ENCODE assay signal across 8 cellular contexts in genomic region chr1:239386453-239387303, GRCh38. TPM values are rescaled to one million over a fixed set of nuclear protein-coding genes. Genes with fewer than 3 reads are reported as not detected.
DNase-seq lines count a peak whose midpoint lies in the region; ATAC-seq, FAIRE-seq and TF ChIP-seq lines count a peak whose summit lies in the region.

TSS of gene CHRM3 (plus strand) at chr1:239386568. CDS start at chr1:239907452, 520,884 bp downstream.

- H3K27ac ChIP-seq in C4-2B = no peak within 1 kb of the TSS
- H3K27ac ChIP-seq in heart right ventricle = no peak within 1 kb of the TSS
- H3K27ac ChIP-seq in pancreas = peak within 1 kb of the TSS; percentile 94 to 96 (median 94)

- intact Hi-C loops in heart right ventricle (cut with DNase I) (no loop called here), pancreas (cut with DNase I) (loop anchor here in 1 of 3 donors (10.0 kb wide), 1 partner anchor 82 kb away; no protein-coding TSS in a partner anchor)

- 1% methylated on average over 80 to 81 of the region's 82 CpGs for WGBS in heart right ventricle, 2 donors
- 1% methylated on average over 71 to 82 of the region's 82 CpGs for WGBS in pancreas, 2 donors

- H3K27me3 ChIP-seq in heart right ventricle (peaks cover 4 to 77% (median 63%) of the 10 kb centered on the region in 7 donors), pancreas (no peaks in the 10 kb centered on the region)

- ATAC-seq in heart right ventricle = peak in 6 of 8 donors; percentile 24 to 61 (median 50)
- peak; percentile 77 to 88 (median 86) for ATAC-seq in pancreas
- ATAC-seq in HG03342 (IDR thresholded peaks at IDR 0.05; ENCODE audit: unreplicated experiment) = no peak
- no peak for ATAC-seq in GM18520 (IDR thresholded peaks at IDR 0.05; ENCODE audit: unreplicated experiment)

- peak; percentile 20 for TF ChIP-seq CTCF in C4-2B (conservative IDR thresholded peaks at IDR 0.05)
- TF ChIP-seq CTCF in heart right ventricle (IDR thresholded peaks at IDR 0.05) = no peak
- TF ChIP-seq CTCF in pancreas (IDR thresholded peaks at IDR 0.05) = peak in 2 of 4 donors; percentile 20

- H3K9me3 ChIP-seq in heart right ventricle (no peaks in the 10 kb centered on the region), pancreas (no peaks in the 10 kb centered on the region)

- H3K36me3 ChIP-seq in heart right ventricle = no peaks in the 10 kb centered on the region
- no peaks in the 10 kb centered on the region for H3K36me3 ChIP-seq in pancreas

- peaks cover 0 to 22% (median 13%) of the 10 kb centered on the region in 9 donors for H3K4me1 ChIP-seq in heart right ventricle
- peaks cover 0 to 14% (median 4%) of the 10 kb centered on the region in 3 donors for H3K4me1 ChIP-seq in pancreas

- DNase-seq in HuH-7.5 (ENCODE audit: low spot score) (peak; percentile 58), heart right ventricle (peak in 1 of 2 donors; percentile 11), pancreas (peak; percentile 88 to 94 (median 90)), NCI-H1092 (lab: John Stamatoyannopoulos, UW) (no peak)
- DNase-seq in activated CD8-positive, alpha-beta memory T cell treated with anti-CD3 and anti-CD28 coated beads, Interleukin-2, amount 50 U/mL, for 48 hours = peak; percentile 60

- H3K4me3 ChIP-seq in heart right ventricle = peak within 1 kb of the TSS; percentile 1 to 53 (median 44)
- peak within 1 kb of the TSS; percentile 64 to 87 (median 80) for H3K4me3 ChIP-seq in pancreas

- FAIRE-seq in pancreas (lab: Jason Lieb, UNC) = no peak

RNA-seq across cellular contexts. Expression of gene CHRM3, which starts in this region (rescaled TPM):
- total RNA-seq in heart right ventricle (under 1 TPM in 8 of 10 donors, not detected in 2; 0.05 to 0.68 (median 0.24) TPM), pancreas (10 to 100 TPM; 21.9 to 31.8 (median 26.4) TPM)
- polyA plus RNA-seq in heart right ventricle (under 1 TPM; 0.14 to 0.22 TPM), pancreas (10 to 100 TPM in 1 of 2 donors, 1 to 10 TPM in 1; 2.2 to 10.3 TPM)

Comparison
In these comparisons a context has a peak if more than half of its experiments do, and no peak if none do; other contexts are left out.
1. RNA of gene CHRM3 (total RNA-seq): 21.9 to 31.8 TPM in pancreas; 0.05 to 0.68 TPM in heart right ventricle; every median in the first group is over 10 times any median in the second.
2. Peak in ATAC-seq and H3K4me3 ChIP-seq in heart right ventricle; RNA of the gene not detected or under 1 TPM.
3. H3K27ac ChIP-seq: peak in pancreas (4 of 4); none in C4-2B (single experiment) and heart right ventricle (0 of 10).
4. ATAC-seq: peak in pancreas (4 of 4); none in HG03342 (single experiment) and GM18520 (single experiment).